ENCODE assay signal across 18 cellular contexts in genomic region chr7:137904826-137905225, GRCh38. TPM values are rescaled to one million over a fixed set of nuclear protein-coding genes. Genes with fewer than 3 reads are reported as not detected.
DNase-seq lines count a peak whose midpoint lies in the region; ATAC-seq and TF ChIP-seq lines count a peak whose summit lies in the region.
"Had no signal": no experiment of that assay in that cellular context is flagged by ENCODE, and none has a peak within 500 bp of the region (broad histone marks: within the 10 kb centered on the region; RNA-seq: fewer than 3 reads in every experiment).

No MANE protein-coding gene starts in this region.

- no peak overlapping the region for H3K4me3 Mint-ChIP-seq in natural killer cell
- no peak overlapping the region for H3K4me3 Mint-ChIP-seq in natural killer cell treated with Interleukin-12 subunit alpha and Interleukin-12 subunit beta and Interleukin-15 and Interleukin-18, amount 100 ng/mL, for 72 hours
- H3K4me3 Mint-ChIP-seq in T-helper 17 cell = no peak overlapping the region
- H3K4me3 Mint-ChIP-seq in mesothelial cell of epicardium = no peak overlapping the region

- intact Hi-C loops in natural killer cell (cut with micrococcal nuclease) = no loop called here

- no peaks in the 10 kb centered on the region for H3K9me3 ChIP-seq in T-helper 17 cell (ENCODE audit: control insufficient read depth, low read length, poor library complexity, severe bottlenecking)
- H3K9me3 ChIP-seq: suprapubic skin had no signal

- H3K4me1 Mint-ChIP-seq in natural killer cell (peaks cover 0 to 6% of the 10 kb centered on the region in 2 donors), T-helper 17 cell (peaks cover 8% of the 10 kb centered on the region), mesothelial cell of epicardium (peaks cover 7% of the 10 kb centered on the region)
- peaks cover 0 to 4% of the 10 kb centered on the region in 2 donors for H3K4me1 Mint-ChIP-seq in natural killer cell treated with Interleukin-12 subunit alpha and Interleukin-12 subunit beta and Interleukin-15 and Interleukin-18, amount 100 ng/mL, for 72 hours (ENCODE audit: low read depth in 2 of 2)

- ATAC-seq in natural killer cell (no peak), T-helper 17 cell (no peak), GM21529 (IDR thresholded peaks at IDR 0.05; ENCODE audit: unreplicated experiment) (no peak), HG02981 (IDR thresholded peaks at IDR 0.05; ENCODE audit: unreplicated experiment) (no peak), GM21619 (IDR thresholded peaks at IDR 0.05; ENCODE audit: unreplicated experiment) (no peak)
- no peak for ATAC-seq in natural killer cell treated with Interleukin-12 subunit alpha and Interleukin-12 subunit beta and Interleukin-15 and Interleukin-18, amount 100 ng/mL, for 72 hours
- ATAC-seq: Right ventricle myocardium inferior had no signal

- TF ChIP-seq CTCF in natural killer cell (IDR thresholded peaks at IDR 0.05) (no peak), mesothelial cell of epicardium (IDR thresholded peaks at IDR 0.05; ENCODE audit: unreplicated experiment) (no peak)

- H3K9me3 Mint-ChIP-seq in natural killer cell = no peaks in the 10 kb centered on the region
- H3K9me3 Mint-ChIP-seq in natural killer cell treated with Interleukin-12 subunit alpha and Interleukin-12 subunit beta and Interleukin-15 and Interleukin-18, amount 100 ng/mL, for 72 hours = no peaks in the 10 kb centered on the region
- H3K9me3 Mint-ChIP-seq in mesothelial cell of epicardium = peaks cover 8% of the 10 kb centered on the region
- H3K9me3 Mint-ChIP-seq: CD8-positive, alpha-beta memory T cell had no signal

- peak overlapping the region; percentile 29 to 66 for H3K27ac Mint-ChIP-seq in natural killer cell
- peak overlapping the region in 1 of 2 donors; percentile 5 for H3K27ac Mint-ChIP-seq in natural killer cell treated with Interleukin-12 subunit alpha and Interleukin-12 subunit beta and Interleukin-15 and Interleukin-18, amount 100 ng/mL, for 72 hours
- peak overlapping the region; percentile 79 for H3K27ac Mint-ChIP-seq in T-helper 17 cell
- peak overlapping the region; percentile 82 for H3K27ac Mint-ChIP-seq in mesothelial cell of epicardium

- H3K27me3 Mint-ChIP-seq in natural killer cell (ENCODE audit: low read depth in 2 of 2) (no peaks in the 10 kb centered on the region), T-helper 17 cell (no peaks in the 10 kb centered on the region), mesothelial cell of epicardium (ENCODE audit: low read depth) (no peaks in the 10 kb centered on the region)
- no peaks in the 10 kb centered on the region for H3K27me3 Mint-ChIP-seq in natural killer cell treated with Interleukin-12 subunit alpha and Interleukin-12 subunit beta and Interleukin-15 and Interleukin-18, amount 100 ng/mL, for 72 hours
- H3K27me3 Mint-ChIP-seq: CD8-positive, alpha-beta memory T cell had no signal

- DNase-seq in natural killer cell (no peak), T-helper 17 cell (no peak), mesothelial cell of epicardium (ENCODE audit: low spot score in 2 of 2, unreplicated experiment in 2 of 2) (no peak)
- DNase-seq in natural killer cell treated with Interleukin-12 subunit alpha and Interleukin-12 subunit beta and Interleukin-15 and Interleukin-18, amount 100 ng/mL, for 72 hours (ENCODE audit: low spot score) = no peak
- DNase-seq: activated CD8-positive, alpha-beta memory T cell treated with anti-CD3 and anti-CD28 coated beads for 24 hours; CD8-positive, alpha-beta memory T cell; dermis blood vessel endothelial cell; hippocampal formation; NCI-H1105; NCI-H2107; NCI-H510A treated with DMSO at 0.1 percent for 48 hours; retina; T-helper 2 cell had no signal

- H3K36me3 Mint-ChIP-seq in natural killer cell (peaks cover 22% of the 10 kb centered on the region), T-helper 17 cell (ENCODE audit: low read depth) (peaks cover 14% of the 10 kb centered on the region), mesothelial cell of epicardium (peaks cover 54% of the 10 kb centered on the region)
- peaks cover 28% of the 10 kb centered on the region for H3K36me3 Mint-ChIP-seq in natural killer cell treated with Interleukin-12 subunit alpha and Interleukin-12 subunit beta and Interleukin-15 and Interleukin-18, amount 100 ng/mL, for 72 hours

RNA-seq across cellular contexts. Expression of gene DGKI, which starts 58.1 kb away (rescaled TPM):
- total RNA-seq in natural killer cell (under 1 TPM in 1 of 3 donors, not detected in 2; 0.53 TPM), T-helper 17 cell (under 1 TPM; 0.02 to 0.26 TPM), mesothelial cell of epicardium (1.7 to 2.2 TPM (median 2.0 TPM) in 3 replicates)
- 1 to 10 TPM; 1.5 to 4.4 TPM for total RNA-seq in natural killer cell treated with Interleukin-12 subunit alpha and Interleukin-12 subunit beta and Interleukin-15 and Interleukin-18, amount 100 ng/mL, for 72 hours
